ENCODE assay signal across 16 cellular contexts in the genomic region with DNA sequence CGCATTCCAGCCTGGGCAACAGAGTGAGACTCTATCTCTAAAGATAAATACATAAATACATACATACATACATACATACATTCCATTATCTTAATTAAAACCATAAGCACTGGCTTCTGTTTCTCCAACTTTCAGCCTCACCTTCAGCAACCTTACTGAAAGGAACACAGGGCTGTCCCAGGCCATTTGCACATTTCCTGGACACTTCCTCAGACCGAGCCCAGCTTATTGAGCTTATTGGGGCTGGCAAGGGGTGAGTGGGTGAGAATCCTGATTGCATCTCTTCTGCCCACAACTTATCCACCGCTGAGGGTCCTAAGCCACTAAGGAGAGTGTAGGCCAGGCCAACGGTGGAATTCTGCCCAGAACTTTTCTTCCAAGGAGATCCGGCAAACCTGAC. TPM values are rescaled to one million over a fixed set of nuclear protein-coding genes. Genes with fewer than 3 reads are reported as not detected.
DNase-seq lines count a peak whose midpoint lies in the region; ATAC-seq and TF ChIP-seq lines count a peak whose summit lies in the region.
"Had no signal": no experiment of that assay in that cellular context is flagged by ENCODE, and none has a peak within 500 bp of the region (broad histone marks: within the 10 kb centered on the region; RNA-seq: fewer than 3 reads in every experiment).

No MANE protein-coding gene starts in this region.

- peak overlapping the region; percentile 60; the same call in 1 of the 2 replicates for H2AFZ ChIP-seq in OCI-LY7 (ENCODE audit: low read length)

- H3K27ac Mint-ChIP-seq in stimulated activated memory B cell treated with anti-CD40 and anti-IgM and Interleukin-4, amounts not matched to agents 10 μg/mL and 1 μg/mL and 100 μg/mL, for 72 hours: peak overlapping the region; percentile 72
- H3K27ac Mint-ChIP-seq: CD4-positive, alpha-beta memory T cell; H9; HFFc6 had no signal

- H3K4me1 ChIP-seq in heart left ventricle: peaks cover 0 to 19% (median 12%) of the 10 kb centered on the region in 12 donors
- H3K4me1 ChIP-seq in OCI-LY7 (ENCODE audit: insufficient read depth, low read length, poor library complexity, severe bottlenecking): peaks cover 40% of the 10 kb centered on the region
- H3K4me1 ChIP-seq in lower lobe of right lung: peaks cover 17% of the 10 kb centered on the region
- H3K4me1 ChIP-seq in suprapubic skin: peaks cover 9% of the 10 kb centered on the region

- no peaks in the 10 kb centered on the region for H3K9me3 ChIP-seq in heart left ventricle
- no peaks in the 10 kb centered on the region for H3K9me3 ChIP-seq in OCI-LY7 (ENCODE audit: low read length)
- no peaks in the 10 kb centered on the region for H3K9me3 ChIP-seq in lower lobe of right lung
- no peaks in the 10 kb centered on the region for H3K9me3 ChIP-seq in suprapubic skin

- no peaks in the 10 kb centered on the region for H3K36me3 Mint-ChIP-seq in stimulated activated memory B cell treated with anti-CD40 and anti-IgM and Interleukin-4, amounts not matched to agents 10 μg/mL and 1 μg/mL and 100 μg/mL, for 72 hours
- H3K36me3 Mint-ChIP-seq: CD4-positive, alpha-beta memory T cell had no signal

- no peaks in the 10 kb centered on the region for H3K79me2 ChIP-seq in OCI-LY7 (ENCODE audit: insufficient read depth, low read depth, low read length)

- BruUV-seq in OCI-LY7 (replicated peaks; lab: Mats Ljungman, UMichigan): no TSS peak

- H3K36me3 ChIP-seq in heart left ventricle (no peaks in the 10 kb centered on the region), OCI-LY7 (ENCODE audit: insufficient read depth, low read length) (no peaks in the 10 kb centered on the region), lower lobe of right lung (no peaks in the 10 kb centered on the region), suprapubic skin (no peaks in the 10 kb centered on the region)

- H3K4me3 Mint-ChIP-seq in stimulated activated memory B cell treated with anti-CD40 and anti-IgM and Interleukin-4, amounts not matched to agents 10 μg/mL and 1 μg/mL and 100 μg/mL, for 72 hours: no peak overlapping the region
- H3K4me3 Mint-ChIP-seq: CD4-positive, alpha-beta memory T cell; H9; HFFc6 had no signal

- H3K9me3 Mint-ChIP-seq in stimulated activated memory B cell treated with anti-CD40 and anti-IgM and Interleukin-4, amounts not matched to agents 10 μg/mL and 1 μg/mL and 100 μg/mL, for 72 hours: no peaks in the 10 kb centered on the region
- H3K9me3 Mint-ChIP-seq: CD4-positive, alpha-beta memory T cell; H9; HFFc6 had no signal

- peak; percentile 15 for DNase-seq in cardiac septum (ENCODE audit: low spot score)
- DNase-seq in heart left ventricle: no peak
- DNase-seq in OCI-LY7 (ENCODE audit: low spot score): no peak
- peak; percentile 10 for DNase-seq in lower lobe of right lung
- no peak for DNase-seq in suprapubic skin (ENCODE audit: low spot score in 2 of 2)
- DNase-seq: CD4-positive, alpha-beta memory T cell; DND-41; GF-D8; GOT3; H9; HFFc6 had no signal

- no peak for TF ChIP-seq EP300 in suprapubic skin (IDR thresholded peaks at IDR 0.05)

- TF ChIP-seq CTCF in heart left ventricle (IDR thresholded peaks at IDR 0.05): no peak
- TF ChIP-seq CTCF in OCI-LY7 (conservative IDR thresholded peaks at IDR 0.05; ENCODE audit: low read length): no peak
- no peak for TF ChIP-seq CTCF in lower lobe of right lung (IDR thresholded peaks at IDR 0.05)
- no peak for TF ChIP-seq CTCF in suprapubic skin (IDR thresholded peaks at IDR 0.05)

- peaks cover 37% of the 10 kb centered on the region for H3K4me1 Mint-ChIP-seq in stimulated activated memory B cell treated with anti-CD40 and anti-IgM and Interleukin-4, amounts not matched to agents 10 μg/mL and 1 μg/mL and 100 μg/mL, for 72 hours

- H3K4me2 ChIP-seq in OCI-LY7 (ENCODE audit: low read length): no peak overlapping the region

- POLR2A ChIA-PET in OCI-LY7 (lab: Charles Lee): interaction anchor here (0.7 to 2.8 kb wide), 7 partner anchors 8 to 43 kb away, joined by 3 to 24 read pairs (median 5); a partner anchor contains a TSS

- 86 to 91% (median 90%) methylated on average over 5 of the region's 5 CpGs for WGBS in heart left ventricle, 4 donors
- WGBS in suprapubic skin: 91% methylated on average over 5 of the region's 5 CpGs

- intact Hi-C loops in cardiac septum (cut with DNase I): loop anchor here (5.0 kb wide), 3 partner anchors 86 to 151 kb away; no protein-coding TSS in a partner anchor
- intact Hi-C loops in heart left ventricle (cut with DNase I): loop anchor here in 9 of 10 donors (2.0 to 10.0 kb wide), 10 partner anchors 37 to 161 kb away; a partner anchor contains a TSS
- intact Hi-C loops in OCI-LY7 (cut with micrococcal nuclease; ENCODE audit: unreplicated experiment): loop anchor here (2.0 to 5.0 kb wide), 2 partner anchors 84 to 89 kb away; a partner anchor contains a TSS
- intact Hi-C loops in lower lobe of right lung (cut with DNase I): no loop called here

- CTCF ChIA-PET in OCI-LY7 (lab: Charles Lee; ENCODE audit: unreplicated experiment): interaction anchor here (0.5 to 3.8 kb wide), 3 partner anchors 38 to 86 kb away, joined by 3 to 26 read pairs (median 4); no protein-coding TSS in a partner anchor

- TF ChIP-seq POLR2A in heart left ventricle (IDR thresholded peaks at IDR 0.05) (no peak), suprapubic skin (IDR thresholded peaks at IDR 0.05) (no peak)

- H3K4me3 ChIP-seq in heart left ventricle (no peak overlapping the region), OCI-LY7 (ENCODE audit: low read depth, low read length, poor library complexity, severe bottlenecking) (no peak overlapping the region), lower lobe of right lung (no peak overlapping the region), suprapubic skin (no peak overlapping the region)

- no peaks in the 10 kb centered on the region for H3K9me2 ChIP-seq in OCI-LY7 (ENCODE audit: insufficient read depth, low read length)

- H3K27me3 ChIP-seq in heart left ventricle (no peaks in the 10 kb centered on the region), lower lobe of right lung (ENCODE audit: low read depth) (no peaks in the 10 kb centered on the region), suprapubic skin (no peaks in the 10 kb centered on the region)

- no peak overlapping the region for H3K27ac ChIP-seq in heart left ventricle
- H3K27ac ChIP-seq in OCI-LY7 (ENCODE audit: low read depth, low read length, poor library complexity, severe bottlenecking): no peak overlapping the region
- H3K27ac ChIP-seq in lower lobe of right lung: no peak overlapping the region
- no peak overlapping the region for H3K27ac ChIP-seq in suprapubic skin
- H3K27ac ChIP-seq: 22Rv1, C4-2B had no signal

- ATAC-seq in heart left ventricle (no peak), lower lobe of right lung (no peak), GM21381 (IDR thresholded peaks at IDR 0.05; ENCODE audit: unreplicated experiment) (no peak), GM21786 (IDR thresholded peaks at IDR 0.05; ENCODE audit: unreplicated experiment) (no peak)
- no peak for ATAC-seq in stimulated activated memory B cell treated with anti-CD40 and anti-IgM and Interleukin-4, amounts not matched to agents 10 μg/mL and 1 μg/mL and 100 μg/mL, for 72 hours

- H3K27me3 Mint-ChIP-seq in stimulated activated memory B cell treated with anti-CD40 and anti-IgM and Interleukin-4, amounts not matched to agents 10 μg/mL and 1 μg/mL and 100 μg/mL, for 72 hours: no peaks in the 10 kb centered on the region
- H3K27me3 Mint-ChIP-seq: CD4-positive, alpha-beta memory T cell had no signal

- no peaks in the 10 kb centered on the region for H4K20me1 ChIP-seq in OCI-LY7 (ENCODE audit: insufficient read depth, low read length)

RNA-seq across cellular contexts. Expression of a gene that starts 16.5 kb away (rescaled TPM):
- total RNA-seq in cardiac septum (38.6 TPM), heart left ventricle (10 to 100 TPM; 34.5 to 62.5 (median 39.8) TPM), OCI-LY7 (2022) (0.26 TPM in 1 of 2 replicates, not detected in the other), lower lobe of right lung (66.1 TPM), suprapubic skin (10 to 100 TPM; 27.3 to 60.1 (median 35.0) TPM)
- 10 to 100 TPM; 30.2 to 44.0 TPM for polyA plus RNA-seq in heart left ventricle
- total RNA-seq in OCI-LY7 (2014; rRNA removed; shearing (Covaris generic)): 0.59 and 0.60 TPM in 2 replicates

RNA-seq across cellular contexts. Expression of a gene that starts 24.2 kb away (rescaled TPM):
- total RNA-seq in cardiac septum (45.2 TPM), heart left ventricle (10 to 100 TPM; 17.6 to 47.1 (median 31.6) TPM), OCI-LY7 (2022) (94.1 and 114 TPM in 2 replicates), lower lobe of right lung (24.7 TPM), suprapubic skin (10 to 100 TPM in 3 of 4 donors, 1 to 10 TPM in 1; 7.2 to 24.8 (median 16.7) TPM)
- polyA plus RNA-seq in heart left ventricle: 10 to 100 TPM; 33.6 to 60.5 TPM
- 53.9 and 81.1 TPM in 2 replicates for total RNA-seq in OCI-LY7 (2014; rRNA removed; shearing (Covaris generic))

Comparison
In these comparisons a context has a peak if more than half of its experiments do, and no peak if none do; other contexts are left out.
1. DNase-seq: peak in cardiac septum (single experiment) and lower lobe of right lung (single experiment); none in heart left ventricle (0 of 5), OCI-LY7 (single experiment) and suprapubic skin (0 of 2).
2. RNA of a gene that starts 16.5 kb away (total RNA-seq): 66.1 TPM in lower lobe of right lung (single experiment), 34.5 to 62.5 TPM in heart left ventricle, 38.6 TPM in cardiac septum (single experiment) and 27.3 to 60.1 TPM in suprapubic skin; 0.26 to 0.60 TPM in OCI-LY7; every median in the first group is over 10 times any median in the second.